ENCODE assay signal across 16 cellular contexts in genomic region chr6:16746812-16747211, GRCh38. TPM values are rescaled to one million over a fixed set of nuclear protein-coding genes. Genes with fewer than 3 reads are reported as not detected.
DNase-seq lines count a peak whose midpoint lies in the region; ATAC-seq and TF ChIP-seq lines count a peak whose summit lies in the region.
"Had no signal": no experiment of that assay in that cellular context is flagged by ENCODE, and none has a peak within 500 bp of the region (broad histone marks: within the 10 kb centered on the region; RNA-seq: fewer than 3 reads in every experiment).

No MANE protein-coding gene starts in this region.

- peaks cover 89% of the 10 kb centered on the region for H3K79me2 ChIP-seq in PC-3 (ENCODE audit: low read length)

- no peak for TF ChIP-seq POLR2A in spleen (IDR thresholded peaks at IDR 0.05)

- DNase-seq in PC-3: no peak
- DNase-seq in colonic mucosa: no peak
- DNase-seq in mesothelial cell of epicardium (ENCODE audit: low spot score in 2 of 2, unreplicated experiment in 2 of 2): no peak
- DNase-seq in spleen: no peak
- DNase-seq in superior temporal gyrus (ENCODE audit: extremely low spot score): no peak
- no peak for DNase-seq in NCI-H1092 (lab: John Stamatoyannopoulos, UW)
- DNase-seq in foreskin melanocyte: no peak
- DNase-seq in activated T-cell treated with anti-CD3 and anti-CD28 coated beads, Interleukin-2, amount 50 U/mL, for 24 hours: no peak
- DNase-seq: activated CD4-positive, alpha-beta memory T cell treated with anti-CD3 and anti-CD28 coated beads, Interleukin-2, amount 10 ng/mL, durations not matched to agents 7 days and 5 days; activated naive CD8-positive, alpha-beta T cell treated with anti-CD3 and anti-CD28 coated beads, Interleukin-2, amount 10 ng/mL, durations not matched to agents 7 days and 5 days; effector CD4-positive, alpha-beta T cell; H7; NCI-H187 treated with DMSO at 0.1 percent for 48 hours; right lobe of liver; stimulated activated CD4-positive, alpha-beta T cell treated with anti-CD3 and anti-CD28 coated beads, Interleukin-2, amount 100 ng/mL, for 48 hours had no signal

- H3K9ac ChIP-seq in PC-3 (ENCODE audit: low read length) (peak overlapping the region; percentile 50), colonic mucosa (ENCODE audit: low read depth in 2 of 2, low read length in 2 of 2) (peak overlapping the region in 1 of 2 donors; percentile 16)

- CTCF ChIA-PET in PC-3 (lab: Charles Lee): no interaction called here

- no peaks in the 10 kb centered on the region for H3K27me3 Mint-ChIP-seq in mesothelial cell of epicardium (ENCODE audit: low read depth)
- H3K27me3 Mint-ChIP-seq in activated T-cell treated with anti-CD3 and anti-CD28 coated beads, Interleukin-2, amount 50 U/mL, for 24 hours: no peaks in the 10 kb centered on the region
- H3K27me3 Mint-ChIP-seq: activated CD4-positive, alpha-beta memory T cell treated with anti-CD3 and anti-CD28 coated beads, Interleukin-2, amount 10 ng/mL, durations not matched to agents 7 days and 5 days; activated naive CD8-positive, alpha-beta T cell treated with anti-CD3 and anti-CD28 coated beads, Interleukin-2, amount 10 ng/mL, durations not matched to agents 7 days and 5 days had no signal

- H3K4me1 ChIP-seq in PC-3 (ENCODE audit: insufficient read depth, low read length) (peaks cover 65% of the 10 kb centered on the region), colonic mucosa (peaks cover 5% of the 10 kb centered on the region), spleen (peaks cover 13 to 98% (median 40%) of the 10 kb centered on the region in 6 donors)

- H3K36me3 Mint-ChIP-seq in mesothelial cell of epicardium: peaks cover 10% of the 10 kb centered on the region
- peaks cover 64% of the 10 kb centered on the region for H3K36me3 Mint-ChIP-seq in activated T-cell treated with anti-CD3 and anti-CD28 coated beads, Interleukin-2, amount 50 U/mL, for 24 hours (ENCODE audit: low read depth)

- no TSS peak for BruUV-seq in PC-3 (replicated peaks; lab: Mats Ljungman, UMichigan)

- H4K20me1 ChIP-seq in PC-3 (ENCODE audit: low read length): no peaks in the 10 kb centered on the region

- H3K4me3 ChIP-seq in PC-3 (ENCODE audit: low read length) (no peak overlapping the region), colonic mucosa (no peak overlapping the region), spleen (no peak overlapping the region)
- H3K4me3 ChIP-seq: cardiac muscle cell, right lobe of liver had no signal

- H3K27me3 ChIP-seq in PC-3 (ENCODE audit: low read length) (no peaks in the 10 kb centered on the region), colonic mucosa (no peaks in the 10 kb centered on the region), spleen (replicated peaks in 1 of 7) (no peaks in the 10 kb centered on the region)
- H3K27me3 ChIP-seq: cardiac muscle cell, right lobe of liver had no signal

- H3K4me1 Mint-ChIP-seq in mesothelial cell of epicardium: peaks cover 81% of the 10 kb centered on the region
- H3K4me1 Mint-ChIP-seq in activated T-cell treated with anti-CD3 and anti-CD28 coated beads, Interleukin-2, amount 50 U/mL, for 24 hours (ENCODE audit: low read depth): peaks cover 67% of the 10 kb centered on the region

- H3K27ac ChIP-seq in PC-3 (ENCODE audit: low read length): peak overlapping the region; percentile 98
- H3K27ac ChIP-seq in colonic mucosa: peak overlapping the region; percentile 34
- H3K27ac ChIP-seq in spleen: peak overlapping the region in 5 of 8 donors; percentile 23 to 41 (median 26)
- H3K27ac ChIP-seq: cardiac muscle cell, right lobe of liver had no signal

- intact Hi-C loops in PC-3 (cut with micrococcal nuclease): no loop called here
- intact Hi-C loops in colonic mucosa (cut with DNase I): no loop called here
- intact Hi-C loops in spleen (cut with DNase I; ENCODE audit: low total_unique reads): no loop called here

- 93 to 97% (median 96%) methylated on average over 3 of the region's 3 CpGs for WGBS in spleen, 5 donors

- H2AFZ ChIP-seq in PC-3 (ENCODE audit: low read length): no peak overlapping the region

- no peak for ATAC-seq in PC-3

- no peaks in the 10 kb centered on the region for H3K9me2 ChIP-seq in PC-3 (replicated peaks; ENCODE audit: low read length)

- H3F3A ChIP-seq in PC-3 (ENCODE audit: low read length, unreplicated experiment): peaks cover 9% of the 10 kb centered on the region

- peak overlapping the region; percentile 61 for H3K4me2 ChIP-seq in PC-3 (ENCODE audit: low read length)

- no peaks in the 10 kb centered on the region for H3K9me3 Mint-ChIP-seq in mesothelial cell of epicardium
- H3K9me3 Mint-ChIP-seq in activated T-cell treated with anti-CD3 and anti-CD28 coated beads, Interleukin-2, amount 50 U/mL, for 24 hours: no peaks in the 10 kb centered on the region
- H3K9me3 Mint-ChIP-seq: activated CD4-positive, alpha-beta memory T cell treated with anti-CD3 and anti-CD28 coated beads, Interleukin-2, amount 10 ng/mL, durations not matched to agents 7 days and 5 days; activated naive CD8-positive, alpha-beta T cell treated with anti-CD3 and anti-CD28 coated beads, Interleukin-2, amount 10 ng/mL, durations not matched to agents 7 days and 5 days had no signal

- POLR2A ChIA-PET in PC-3 (lab: Charles Lee; ENCODE audit: unreplicated experiment): interaction anchor here (0.6 to 0.7 kb wide), 2 partner anchors 111 to 987 kb away, joined by 11 read pairs; no protein-coding TSS in a partner anchor

- H3K9me3 ChIP-seq in PC-3 (ENCODE audit: low read length): no peaks in the 10 kb centered on the region
- H3K9me3 ChIP-seq in colonic mucosa: no peaks in the 10 kb centered on the region
- no peaks in the 10 kb centered on the region for H3K9me3 ChIP-seq in spleen
- H3K9me3 ChIP-seq: right lobe of liver had no signal

- TF ChIP-seq CTCF in PC-3 (conservative IDR thresholded peaks at IDR 0.05; ENCODE audit: low read depth, low read length): no peak
- no peak for TF ChIP-seq CTCF in colonic mucosa (IDR thresholded peaks at IDR 0.05)
- no peak for TF ChIP-seq CTCF in mesothelial cell of epicardium (IDR thresholded peaks at IDR 0.05; ENCODE audit: unreplicated experiment)
- TF ChIP-seq CTCF in spleen (IDR thresholded peaks at IDR 0.05 in 8 of 11, conservative IDR thresholded peaks at IDR 0.05 in 3 of 11): no peak

- H3K36me3 ChIP-seq in PC-3 (ENCODE audit: low read depth, low read length) (0 out of 2 replicates have a peak, but pooled peaks cover 3% of the 10 kb centered on the region), colonic mucosa (no peaks in the 10 kb centered on the region), spleen (peaks cover 0 to 59% (median 3%) of the 10 kb centered on the region in 6 donors)
- H3K36me3 ChIP-seq: cardiac muscle cell, right lobe of liver had no signal

- no peak overlapping the region for H3K4me3 Mint-ChIP-seq in mesothelial cell of epicardium
- no peak overlapping the region for H3K4me3 Mint-ChIP-seq in activated T-cell treated with anti-CD3 and anti-CD28 coated beads, Interleukin-2, amount 50 U/mL, for 24 hours
- H3K4me3 Mint-ChIP-seq: activated CD4-positive, alpha-beta memory T cell treated with anti-CD3 and anti-CD28 coated beads, Interleukin-2, amount 10 ng/mL, durations not matched to agents 7 days and 5 days; activated naive CD8-positive, alpha-beta T cell treated with anti-CD3 and anti-CD28 coated beads, Interleukin-2, amount 10 ng/mL, durations not matched to agents 7 days and 5 days had no signal

- H3K27ac Mint-ChIP-seq in mesothelial cell of epicardium: peak overlapping the region; percentile 83
- H3K27ac Mint-ChIP-seq in activated T-cell treated with anti-CD3 and anti-CD28 coated beads, Interleukin-2, amount 50 U/mL, for 24 hours: no peak overlapping the region
- H3K27ac Mint-ChIP-seq: activated CD4-positive, alpha-beta memory T cell treated with anti-CD3 and anti-CD28 coated beads, Interleukin-2, amount 10 ng/mL, durations not matched to agents 7 days and 5 days; activated naive CD8-positive, alpha-beta T cell treated with anti-CD3 and anti-CD28 coated beads, Interleukin-2, amount 10 ng/mL, durations not matched to agents 7 days and 5 days had no signal

RNA-seq across cellular contexts. Expression of gene ATXN1, which starts 14.4 kb away (rescaled TPM):
- total RNA-seq in PC-3 (2014; rRNA removed) (19.1 and 27.0 TPM in 2 replicates), colonic mucosa (10 to 100 TPM; 24.5 to 41.9 TPM), mesothelial cell of epicardium (54.6 to 62.9 TPM (median 59.5 TPM) in 3 replicates), spleen (100 to 1,000 TPM in 2 of 7 donors, 10 to 100 TPM in 5; 64.3 to 123 (median 80.5) TPM)
- 1 to 10 TPM; 3.5 to 9.4 (median 5.1) TPM for polyA plus RNA-seq in spleen

Comparison
In these comparisons a context has a peak if more than half of its experiments do, and no peak if none do; other contexts are left out.
1. H3K27ac ChIP-seq: peak in every context shown above with its lines; median percentile 98 in PC-3; 34 in colonic mucosa; 26 in spleen.